ENCODE assay signal across 9 cellular contexts in genomic region chr2:222844323-222844722, GRCh38. TPM values are rescaled to one million over a fixed set of nuclear protein-coding genes. Genes with fewer than 3 reads are reported as not detected.
DNase-seq lines count a peak whose midpoint lies in the region; ATAC-seq and TF ChIP-seq lines count a peak whose summit lies in the region.
"Had no signal": no experiment of that assay in that cellular context is flagged by ENCODE, and none has a peak within 500 bp of the region (broad histone marks: within the 10 kb centered on the region; RNA-seq: fewer than 3 reads in every experiment).

No MANE protein-coding gene starts in this region.

- ATAC-seq in GM18909 (IDR thresholded peaks at IDR 0.05; ENCODE audit: poor library complexity, unreplicated experiment) (no peak), HG03520 (IDR thresholded peaks at IDR 0.05; ENCODE audit: unreplicated experiment) (no peak)

- H3K27me3 Mint-ChIP-seq in endothelial cell (ENCODE audit: unreplicated experiment), result no peaks in the 10 kb centered on the region

- no peaks in the 10 kb centered on the region for H3K9me3 ChIP-seq in muscle layer of colon (ENCODE audit: low read length)

- peaks cover 28% of the 10 kb centered on the region for H3K4me1 Mint-ChIP-seq in endothelial cell (ENCODE audit: unreplicated experiment)

- TF ChIP-seq CTCF in AG09319 (IDR thresholded peaks at IDR 0.05; ENCODE audit: low read depth, low read length) (no peak), cardiac fibroblast (IDR thresholded peaks at IDR 0.05; ENCODE audit: low read depth, low read length) (no peak), endothelial cell (IDR thresholded peaks at IDR 0.05; ENCODE audit: unreplicated experiment) (no peak)

- H3K4me1 ChIP-seq in muscle layer of colon (ENCODE audit: insufficient read depth, low read length), result no peaks in the 10 kb centered on the region

- no peaks in the 10 kb centered on the region for H3K36me3 ChIP-seq in muscle layer of colon (ENCODE audit: insufficient read depth, low read length)

- H3K9ac ChIP-seq in muscle layer of colon (ENCODE audit: low read length), result no peak overlapping the region

- no peaks in the 10 kb centered on the region for H3K36me3 Mint-ChIP-seq in endothelial cell (ENCODE audit: low read depth, unreplicated experiment)

- no peak overlapping the region for H3K27ac Mint-ChIP-seq in endothelial cell (ENCODE audit: unreplicated experiment)

- H3K4me3 ChIP-seq in cardiac fibroblast (replicated peaks in 1 of 2; ENCODE audit: low read depth in 2 of 2, low read length in 2 of 2) (no peak overlapping the region), muscle layer of colon (ENCODE audit: low read depth in 1 of 2, low read length in 2 of 2) (no peak overlapping the region)

- no peak overlapping the region for H3K4me3 Mint-ChIP-seq in endothelial cell (ENCODE audit: unreplicated experiment)

- H3K27me3 ChIP-seq in muscle layer of colon (ENCODE audit: control insufficient read depth in 1 of 2, insufficient read depth in 2 of 2, low read length in 2 of 2), result no peaks in the 10 kb centered on the region

- DNase-seq in AG09319 (ENCODE audit: extremely low read depth, low read depth) (peak; percentile 53), MV-4-11 (lab: John Stamatoyannopoulos, UW) (peak; percentile 86), cardiac fibroblast (ENCODE audit: low read depth in 2 of 2) (peak; percentile 88 to 95), C1 segment of cervical spinal cord (lab: John Stamatoyannopoulos, UW) (no peak), endothelial cell (ENCODE audit: low spot score) (no peak)
- DNase-seq: activated naive CD4-positive, alpha-beta T cell treated with anti-CD3 and anti-CD28 coated beads, Interleukin-2, amount 50 U/mL, for 16 hours had no signal

- peak overlapping the region; percentile 49 for H3K27ac ChIP-seq in muscle layer of colon (ENCODE audit: low read depth, low read length)

- no peaks in the 10 kb centered on the region for H3K9me3 Mint-ChIP-seq in endothelial cell (ENCODE audit: unreplicated experiment)

RNA-seq across cellular contexts. Expression of gene ACSL3, which starts 16.5 kb away (rescaled TPM):
- 163 TPM for total RNA-seq in endothelial cell (ENCODE audit: unreplicated experiment)

Comparison
In these comparisons a context has a peak if more than half of its experiments do, and no peak if none do; other contexts are left out.
1. DNase-seq: peak in AG09319 (single experiment), MV-4-11 (single experiment) and cardiac fibroblast (2 of 2); none in C1 segment of cervical spinal cord (0 of 14) and endothelial cell (single experiment).